In the genomic region with DNA sequence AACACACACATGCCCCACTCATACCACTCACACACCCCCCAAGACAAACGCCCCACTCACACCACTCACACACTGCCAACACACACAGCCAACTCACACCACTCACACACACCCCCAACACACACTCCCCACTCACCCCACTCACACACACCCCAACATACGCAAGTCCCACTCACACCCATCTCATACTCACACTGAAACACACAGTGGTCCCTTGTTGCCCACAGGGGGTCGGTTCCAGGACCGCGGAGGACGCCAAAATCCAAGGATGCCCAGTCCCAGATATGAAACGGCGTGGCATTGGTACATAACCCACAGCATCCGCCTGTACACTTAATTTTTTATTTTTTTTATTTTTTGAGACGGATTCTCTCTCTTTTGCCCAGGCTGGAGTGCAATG, we compare ENCODE assay signal across 26 cellular contexts. TPM values are rescaled to one million over a fixed set of nuclear protein-coding genes. Genes with fewer than 3 reads are reported as not detected.
A peak's percentile ranks its signal among the peaks of the same experiment; 100 is the strongest.
DNase-seq lines count a peak whose midpoint lies in the region; ATAC-seq, FAIRE-seq and TF ChIP-seq lines count a peak whose summit lies in the region.
"Had no signal": no experiment of that assay in that cellular context is flagged by ENCODE, and none has a peak within 500 bp of the region (broad histone marks: within the 10 kb centered on the region; RNA-seq: fewer than 3 reads in every experiment).

No MANE protein-coding gene starts in this region.

- peak overlapping the region; percentile 86 for H3K56ac ChIP-seq in H1 (replicated peaks; ENCODE audit: insufficient read length, low read depth, low read length)

- CTCF ChIA-PET in SK-N-SH (lab: Yijun Ruan, JAX): no interaction called here
- CTCF ChIA-PET in CD8-positive, alpha-beta T cell (lab: Charles Lee): no interaction called here
- CTCF ChIA-PET in H1 (lab: Charles Lee; ENCODE audit: partially characterized antibody): interaction anchor here (0.9 kb wide), 1 partner anchor 84 kb away, joined by 3 read pairs; no protein-coding TSS in a partner anchor
- CTCF ChIA-PET in PC-9 (lab: Charles Lee): no interaction called here

- no peak overlapping the region for H3K14ac ChIP-seq in H1 (ENCODE audit: insufficient read length)

- H3K9ac ChIP-seq in SK-N-SH (no peak overlapping the region), H1 (replicated peaks in 1 of 4; ENCODE audit: extremely low read depth in 1 of 4, low read depth in 3 of 4, low read length in 3 of 4) (no peak overlapping the region; a peak in 1 of 7 replicates)

- H3K4me3 Mint-ChIP-seq in CD8-positive, alpha-beta T cell: no peak overlapping the region
- no peak overlapping the region for H3K4me3 Mint-ChIP-seq in natural killer cell treated with Interleukin-12 subunit alpha and Interleukin-12 subunit beta and Interleukin-15 and Interleukin-18, amount 100 ng/mL, for 72 hours
- H3K4me3 Mint-ChIP-seq: B cell had no signal

- no peak overlapping the region for H3K18ac ChIP-seq in H1 (ENCODE audit: extremely low read depth, low read length)

- H2AK5ac ChIP-seq in H1 (ENCODE audit: low read depth, low read length): no peak overlapping the region

- H3K4me2 ChIP-seq in SK-N-SH (no peak overlapping the region), H1 (ENCODE audit: insufficient read depth in 1 of 2, low read depth in 2 of 2, low read length in 2 of 2) (no peak overlapping the region), PC-9 (no peak overlapping the region)

- no peak for TF ChIP-seq EP300 in SK-N-SH (IDR thresholded peaks at IDR 0.05; ENCODE audit: borderline replicate concordance in 1 of 2, low read depth in 1 of 2, low read length in 1 of 2)
- TF ChIP-seq EP300 in H1 (IDR thresholded peaks at IDR 0.05; ENCODE audit: borderline replicate concordance in 1 of 2, low read depth in 2 of 2, low read length in 2 of 2): no peak

- no peak for TF ChIP-seq CTCF in SK-N-SH (IDR thresholded peaks at IDR 0.05)
- no peak for TF ChIP-seq CTCF in CD8-positive, alpha-beta T cell (IDR thresholded peaks at IDR 0.05)
- TF ChIP-seq CTCF in H1 (IDR thresholded peaks at IDR 0.05; ENCODE audit: control extremely low read depth in 1 of 3, insufficient read depth in 1 of 3, low read depth in 1 of 3, low read length in 3 of 3): no peak
- no peak for TF ChIP-seq CTCF in PC-9 (conservative IDR thresholded peaks at IDR 0.05)
- TF ChIP-seq CTCF in vagina (IDR thresholded peaks at IDR 0.05): no peak

- no peaks in the 10 kb centered on the region for H3K9me2 ChIP-seq in SK-N-SH
- no peaks in the 10 kb centered on the region for H3K9me2 ChIP-seq in PC-9 (ENCODE audit: insufficient read depth)

- H3K27ac ChIP-seq in SK-N-SH (ENCODE audit: low read depth in 2 of 2, low read length in 1 of 2): no peak overlapping the region
- no peak overlapping the region for H3K27ac ChIP-seq in CD8-positive, alpha-beta T cell (ENCODE audit: low read depth, low read length)
- H3K27ac ChIP-seq in H1 (ENCODE audit: low read depth, low read length): no peak overlapping the region
- H3K27ac ChIP-seq in PC-9: no peak overlapping the region
- H3K27ac ChIP-seq in vagina: no peak overlapping the region
- H3K27ac ChIP-seq: 22Rv1, C4-2B had no signal

- no peak for ATAC-seq in SK-N-SH treated with all-trans-retinoic acid at 6 μM for 48 hours
- ATAC-seq in CD8-positive, alpha-beta T cell: no peak
- no peak for ATAC-seq in natural killer cell treated with Interleukin-12 subunit alpha and Interleukin-12 subunit beta and Interleukin-15 and Interleukin-18, amount 100 ng/mL, for 72 hours
- ATAC-seq: PC-3 had no signal

- H3K9me3 ChIP-seq in SK-N-SH (no peaks in the 10 kb centered on the region), H1 (ENCODE audit: insufficient read depth in 2 of 2, low read depth in 1 of 2, low read length in 1 of 2) (no peaks in the 10 kb centered on the region), PC-9 (ENCODE audit: insufficient read depth, low read depth) (no peaks in the 10 kb centered on the region), vagina (no peaks in the 10 kb centered on the region)
- no peaks in the 10 kb centered on the region for H3K9me3 ChIP-seq in CD8-positive, alpha-beta T cell (ENCODE audit: low read length)
- H3K9me3 ChIP-seq: MG63 had no signal

- H3K79me2 ChIP-seq in SK-N-SH (ENCODE audit: insufficient read depth) (peaks cover 25% of the 10 kb centered on the region; the same call in 1 of the 2 replicates), H1 (ENCODE audit: control insufficient read depth in 1 of 2, insufficient read depth in 2 of 2, low read length in 2 of 2) (no peaks in the 10 kb centered on the region), PC-9 (ENCODE audit: low read depth) (no peaks in the 10 kb centered on the region)

- H3K27me3 ChIP-seq in SK-N-SH (ENCODE audit: insufficient read depth): no peaks in the 10 kb centered on the region
- H3K27me3 ChIP-seq in CD8-positive, alpha-beta T cell (ENCODE audit: insufficient read depth, low read length): no peaks in the 10 kb centered on the region
- H3K27me3 ChIP-seq in H1 (replicated peaks in 1 of 4; ENCODE audit: control insufficient read depth in 3 of 4, extremely low read depth in 1 of 4, insufficient read depth in 3 of 4, low read length in 3 of 4): no peaks in the 10 kb centered on the region
- no peaks in the 10 kb centered on the region for H3K27me3 ChIP-seq in PC-9 (ENCODE audit: insufficient read depth, low read depth)
- no peaks in the 10 kb centered on the region for H3K27me3 ChIP-seq in vagina
- H3K27me3 ChIP-seq: MG63 had no signal

- FAIRE-seq in H1 (lab: Jason Lieb, UNC): no peak
- FAIRE-seq: D721Med, GM18507 had no signal

- no peak overlapping the region for H2BK5ac ChIP-seq in H1 (ENCODE audit: low read depth, low read length)

- peaks cover 32% of the 10 kb centered on the region for H3K4me1 Mint-ChIP-seq in CD8-positive, alpha-beta T cell (ENCODE audit: low read depth)
- H3K4me1 Mint-ChIP-seq in natural killer cell treated with Interleukin-12 subunit alpha and Interleukin-12 subunit beta and Interleukin-15 and Interleukin-18, amount 100 ng/mL, for 72 hours (ENCODE audit: low read depth in 2 of 2): peaks cover 25 to 45% of the 10 kb centered on the region in 2 donors

- peaks cover 8% of the 10 kb centered on the region; the same call in 1 of the 2 replicates for H3K23me2 ChIP-seq in H1 (ENCODE audit: low read depth, low read length)

- intact Hi-C loops in CD8-positive, alpha-beta T cell (cut with DNase I, micrococcal nuclease): no loop called here
- intact Hi-C loops in PC-9 (cut with micrococcal nuclease; ENCODE audit: unreplicated experiment): no loop called here
- intact Hi-C loops in vagina (cut with DNase I): no loop called here

- H3F3A ChIP-seq in SK-N-SH (replicated peaks; ENCODE audit: insufficient read depth) (peaks cover 10% of the 10 kb centered on the region), PC-9 (ENCODE audit: insufficient read depth, low read depth) (no peaks in the 10 kb centered on the region)

- no peak overlapping the region for H2BK120ac ChIP-seq in H1 (replicated peaks; ENCODE audit: low read depth, low read length)

- H3K79me1 ChIP-seq in H1 (ENCODE audit: low read depth, low read length): peaks cover 8% of the 10 kb centered on the region; the same call in 1 of the 2 replicates

- H2BK20ac ChIP-seq in H1 (ENCODE audit: low read length): no peak overlapping the region

- POLR2A ChIA-PET in SK-N-SH (lab: Yijun Ruan, JAX): no interaction called here
- POLR2A ChIA-PET in CD8-positive, alpha-beta T cell (lab: Charles Lee): no interaction called here
- POLR2A ChIA-PET in H1 (lab: Charles Lee; ENCODE audit: partially characterized antibody): no interaction called here
- POLR2A ChIA-PET in PC-9 (lab: Charles Lee; ENCODE audit: unreplicated experiment): no interaction called here

- TF ChIP-seq RAD21 in SK-N-SH (IDR thresholded peaks at IDR 0.05; ENCODE audit: low read length) (no peak), H1 (IDR thresholded peaks at IDR 0.05 in 1 of 2, conservative IDR thresholded peaks at IDR 0.05 in 1 of 2; ENCODE audit: low read depth in 2 of 2, low read length in 2 of 2) (no peak)

- H3K4me3 ChIP-seq in SK-N-SH (ENCODE audit: low read depth in 2 of 2, low read length in 1 of 2): no peak overlapping the region
- no peak overlapping the region for H3K4me3 ChIP-seq in CD8-positive, alpha-beta T cell (ENCODE audit: low read depth, low read length)
- no peak overlapping the region for H3K4me3 ChIP-seq in H1 (ENCODE audit: extremely low read depth in 1 of 4, insufficient read depth in 2 of 4, low read depth in 3 of 4, low read length in 4 of 4)
- H3K4me3 ChIP-seq in PC-9: no peak overlapping the region
- no peak overlapping the region for H3K4me3 ChIP-seq in vagina
- H3K4me3 ChIP-seq: MG63 had no signal

- no peak overlapping the region for H3K23ac ChIP-seq in H1 (ENCODE audit: insufficient read length)

- H2BK12ac ChIP-seq in H1 (ENCODE audit: low read depth, low read length): no peak overlapping the region

- no peak overlapping the region for H4K5ac ChIP-seq in H1 (ENCODE audit: insufficient read length, low read depth, low read length)

- H3K36me3 ChIP-seq in SK-N-SH (replicated peaks in 1 of 2; ENCODE audit: control insufficient read depth in 1 of 2, insufficient read depth in 2 of 2, low read length in 1 of 2): peaks cover 9 to 15% of the 10 kb centered on the region in 2 experiments
- H3K36me3 ChIP-seq in CD8-positive, alpha-beta T cell (ENCODE audit: insufficient read depth, low read length): peaks cover 40% of the 10 kb centered on the region
- H3K36me3 ChIP-seq in H1 (ENCODE audit: control insufficient read depth in 2 of 4, insufficient read depth in 4 of 4, low read length in 3 of 4): peaks cover 0 to 2% (median 0%) of the 10 kb centered on the region in 4 experiments; a peak in 2 of 8 replicates
- H3K36me3 ChIP-seq in PC-9 (ENCODE audit: low read depth): no peaks in the 10 kb centered on the region
- no peaks in the 10 kb centered on the region for H3K36me3 ChIP-seq in vagina

- no TSS peak for BruUV-seq in PC-9 (replicated peaks; lab: Mats Ljungman, UMichigan)

- H3K9me3 Mint-ChIP-seq in CD8-positive, alpha-beta T cell: no peaks in the 10 kb centered on the region
- H3K9me3 Mint-ChIP-seq in natural killer cell treated with Interleukin-12 subunit alpha and Interleukin-12 subunit beta and Interleukin-15 and Interleukin-18, amount 100 ng/mL, for 72 hours: no peaks in the 10 kb centered on the region

- peaks cover 63% of the 10 kb centered on the region for H3K36me3 Mint-ChIP-seq in CD8-positive, alpha-beta T cell
- peaks cover 14% of the 10 kb centered on the region for H3K36me3 Mint-ChIP-seq in natural killer cell treated with Interleukin-12 subunit alpha and Interleukin-12 subunit beta and Interleukin-15 and Interleukin-18, amount 100 ng/mL, for 72 hours

- H4K8ac ChIP-seq in H1 (ENCODE audit: extremely low read depth, insufficient read depth, low read length): no peak overlapping the region

- TF ChIP-seq POLR2A in H1 (IDR thresholded peaks at IDR 0.05; ENCODE audit: control extremely low read depth in 1 of 2, low read depth in 2 of 2, low read length in 2 of 2) (no peak), vagina (IDR thresholded peaks at IDR 0.05) (no peak)

- H4K91ac ChIP-seq in H1 (replicated peaks; ENCODE audit: insufficient read length, low read length): no peak overlapping the region

- peak; percentile 20 for DNase-seq in SK-N-SH
- DNase-seq in CD8-positive, alpha-beta T cell: no peak
- DNase-seq in H1 (ENCODE audit: low read depth in 1 of 2, low spot score in 2 of 2): no peak
- DNase-seq in natural killer cell treated with Interleukin-12 subunit alpha and Interleukin-12 subunit beta and Interleukin-15 and Interleukin-18, amount 100 ng/mL, for 72 hours (ENCODE audit: low spot score): peak; percentile 56
- DNase-seq in PC-9: no peak
- no peak for DNase-seq in vagina (ENCODE audit: extremely low spot score in 2 of 2)
- no peak for DNase-seq in stimulated activated CD4-positive, alpha-beta T cell treated with anti-CD3 and anti-CD28 coated beads, Interleukin-12 subunit alpha, Interleukin-12 subunit beta, amount 100 ng/mL, for 4 hours
- DNase-seq: H7; KG1; MG63; NCI-H1105 treated with DMSO at 0.1 percent for 48 hours; NCI-H146; NCI-H1930; NCI-H2107; NCI-H446; NCI-H526; NCI-H82; NK-92 treated with Interleukin-12 subunit alpha and Interleukin-12 subunit beta, amount 100 ng/mL, for 24 hours; PC-3; SHP77 had no signal

- H3K4me1 ChIP-seq in SK-N-SH (ENCODE audit: control insufficient read depth in 1 of 2, insufficient read depth in 2 of 2, low read depth in 1 of 2, low read length in 1 of 2) (peaks cover 0 to 7% of the 10 kb centered on the region in 2 experiments; a peak in 1 of 4 replicates), H1 (replicated peaks in 1 of 4; ENCODE audit: control insufficient read depth in 3 of 4, insufficient read depth in 4 of 4, low read length in 3 of 4) (peaks cover 0 to 7% (median 3%) of the 10 kb centered on the region in 4 experiments; a peak in 4 of 7 replicates), PC-9 (replicated peaks; ENCODE audit: insufficient read depth) (no peaks in the 10 kb centered on the region), vagina (peaks cover 34% of the 10 kb centered on the region)
- no peaks in the 10 kb centered on the region for H3K4me1 ChIP-seq in CD8-positive, alpha-beta T cell (ENCODE audit: insufficient read depth, low read length)

- H2AFZ ChIP-seq in SK-N-SH (ENCODE audit: low read depth) (no peak overlapping the region), H1 (ENCODE audit: low read length) (no peak overlapping the region), PC-9 (no peak overlapping the region)

- H4K20me1 ChIP-seq in SK-N-SH (ENCODE audit: insufficient read depth) (peaks cover 10% of the 10 kb centered on the region; the same call in 1 of the 2 replicates), H1 (replicated peaks in 1 of 2; ENCODE audit: control insufficient read depth in 1 of 2, insufficient read depth in 2 of 2, low read length in 2 of 2) (peaks cover 0 to 18% of the 10 kb centered on the region in 2 experiments), PC-9 (ENCODE audit: insufficient read depth) (no peaks in the 10 kb centered on the region)

- no peaks in the 10 kb centered on the region for H3K27me3 Mint-ChIP-seq in CD8-positive, alpha-beta T cell (ENCODE audit: low read depth)
- H3K27me3 Mint-ChIP-seq in natural killer cell treated with Interleukin-12 subunit alpha and Interleukin-12 subunit beta and Interleukin-15 and Interleukin-18, amount 100 ng/mL, for 72 hours: no peaks in the 10 kb centered on the region
- H3K27me3 Mint-ChIP-seq: B cell had no signal

- no peak overlapping the region for H2BK15ac ChIP-seq in H1 (ENCODE audit: low read length)

- H3K27ac Mint-ChIP-seq in CD8-positive, alpha-beta T cell: peak overlapping the region; percentile 82
- peak overlapping the region in 1 of 2 donors; percentile 82 for H3K27ac Mint-ChIP-seq in natural killer cell treated with Interleukin-12 subunit alpha and Interleukin-12 subunit beta and Interleukin-15 and Interleukin-18, amount 100 ng/mL, for 72 hours
- H3K27ac Mint-ChIP-seq: B cell had no signal

- 93% methylated on average over 10 of the region's 10 CpGs for WGBS in SK-N-SH (ENCODE audit: low lambda C conversion rate)
- 89% methylated on average over 10 of the region's 10 CpGs; no CpG with 5 or more reads in 1 of the 2 experiments for WGBS in H1 (ENCODE audit: extremely low coverage in 1 of 2, insufficient coverage in 1 of 2, insufficient read length in 1 of 2, insufficient replicate concordance in 2 of 2, low coverage in 1 of 2, low lambda C conversion rate in 2 of 2, missing lambda C conversion rate in 1 of 2), 2 experiments

- H3K4ac ChIP-seq in H1 (replicated peaks; ENCODE audit: insufficient read length, low read depth, low read length): no peak overlapping the region

RNA-seq across cellular contexts. Expression of a gene that starts 20.9 kb away (rescaled TPM):
- polyA plus RNA-seq in SK-N-SH (2012; rRNA removed) (53.5 and 57.5 TPM in 2 replicates), H1 (2011; rRNA removed) (30.4 and 33.8 TPM in 2 replicates)
- 28.1 and 37.8 TPM in 2 replicates for polyA plus RNA-seq in SK-N-SH (2012; cell fraction: cytosol; rRNA removed)
- 265 and 299 TPM in 2 replicates for polyA plus RNA-seq in SK-N-SH (2012; cell fraction: nucleus; rRNA removed)
- 100 to 1,000 TPM; 318 to 336 TPM for total RNA-seq in CD8-positive, alpha-beta T cell
- total RNA-seq in H1 (2021; fragmentation: NEBNext Ultra II Directional; extraction: Animal tissue kit (Norgen Biotek cat#: 25700)): 62.1 and 62.8 TPM in 2 replicates
- 29.3 TPM for polyA plus RNA-seq in H1 (2011; cell fraction: cytosol; rRNA removed)
- polyA plus RNA-seq in H1 (2011; cell fraction: nucleus; rRNA removed): 278 TPM
- 41.4 to 55.4 TPM (median 46.9 TPM) in 4 replicates for polyA plus RNA-seq in H1 (2012, experiment 1 of 2)
- 4.1 TPM for polyA plus RNA-seq in H1 (2012, experiment 2 of 2)
- 26.5 TPM for polyA plus RNA-seq in H1 (2013, experiment 1 of 2)
- polyA plus RNA-seq in H1 (2013, experiment 2 of 2): 21.3 TPM
- 118 and 169 TPM in 2 replicates for polyA minus RNA-seq in H1 (2011; rRNA and poly(A)+ RNA removed)
- 76.0 TPM for polyA minus RNA-seq in H1 (2011; cell fraction: cytosol; rRNA and poly(A)+ RNA removed)
- polyA minus RNA-seq in H1 (2011; cell fraction: nucleus; rRNA and poly(A)+ RNA removed): 166 TPM
- total RNA-seq in natural killer cell treated with Interleukin-12 subunit alpha and Interleukin-12 subunit beta and Interleukin-15 and Interleukin-18, amount 100 ng/mL, for 72 hours: 1,000 to 10,000 TPM; 1,259 to 2,425 TPM
- total RNA-seq in PC-9 (2021) (179 and 207 TPM in 2 replicates), vagina (144 TPM)

Comparison
In these comparisons a context has a peak if more than half of its experiments do, and no peak if none do; other contexts are left out.
1. DNase-seq: peak in SK-N-SH (single experiment) and natural killer cell treated with Interleukin-12 subunit alpha and Interleukin-12 subunit beta and Interleukin-15 and Interleukin-18, amount 100 ng/mL, for 72 hours (single experiment); none in CD8-positive, alpha-beta T cell (0 of 7), H1 (0 of 2), PC-9 (0 of 2), vagina (0 of 2) and stimulated activated CD4-positive, alpha-beta T cell treated with anti-CD3 and anti-CD28 coated beads, Interleukin-12 subunit alpha, Interleukin-12 subunit beta, amount 100 ng/mL, for 4 hours (single experiment).